Comparison of ENCODE assay signal across 28 cellular contexts in the genomic region with DNA sequence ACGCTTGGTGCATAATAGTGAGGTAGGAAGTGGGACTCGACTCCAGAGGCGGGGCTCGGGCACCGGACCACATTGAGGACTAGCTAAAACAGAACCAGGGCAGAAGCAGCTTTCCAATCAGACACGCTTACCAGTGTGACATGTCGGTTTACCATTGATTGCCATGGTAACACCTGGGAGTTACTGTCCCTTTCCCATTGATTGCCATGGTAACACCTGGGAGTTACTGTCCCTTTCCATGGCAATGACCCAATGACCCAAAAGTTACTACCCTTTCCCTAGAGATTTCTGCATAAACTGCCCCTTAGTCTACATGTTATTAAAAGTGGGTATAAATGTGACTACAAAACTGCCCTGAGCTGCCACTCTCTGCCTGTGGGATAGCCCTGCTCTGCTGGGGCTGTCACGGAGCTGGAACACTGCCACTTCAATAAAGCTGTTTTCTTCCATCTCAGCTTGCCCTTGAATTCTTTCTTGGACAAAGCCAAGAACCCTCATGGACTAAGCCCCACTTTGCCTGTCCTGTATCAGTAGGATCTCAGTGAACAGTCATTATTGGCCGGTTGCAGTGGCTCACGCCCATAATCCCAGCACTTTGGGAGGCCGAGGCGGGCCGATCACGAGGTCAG.
"Had no signal": no experiment of that assay in that cellular context is flagged by ENCODE, and none has a peak within 500 bp of the region (broad histone marks: within the 10 kb centered on the region; RNA-seq: fewer than 3 reads in every experiment).

No MANE protein-coding gene starts in this region.

- H3K4me1 Mint-ChIP-seq: activated CD4-positive, alpha-beta T cell treated with anti-CD3 and anti-CD28 coated beads for 36 hours; activated naive CD8-positive, alpha-beta T cell treated with anti-CD3 and anti-CD28 coated beads, Interleukin-2, amount 10 ng/mL, durations not matched to agents 7 days and 5 days had no signal

- H3K4me1 ChIP-seq: colonic mucosa had no signal

- H3K4me3 ChIP-seq: cardiac muscle cell, colonic mucosa, lower lobe of right lung, mucosa of descending colon, skin epidermis, thyroid gland, upper lobe of left lung had no signal

- H3K27me3 ChIP-seq: cardiac muscle cell, colonic mucosa, thyroid gland, upper lobe of left lung had no signal

- ATAC-seq: activated CD4-positive, alpha-beta T cell treated with anti-CD3 and anti-CD28 coated beads for 36 hours; activated T-cell treated with anti-CD3 and anti-CD28 coated beads, Interleukin-2, amount 50 U/mL, for 72 hours; effector memory CD8-positive, alpha-beta T cell; esophagus mucosa; left lobe of liver; lower lobe of right lung; mucosa of descending colon; natural killer cell treated with Interleukin-12 subunit alpha and Interleukin-12 subunit beta and Interleukin-15 and Interleukin-18, amount 100 ng/mL, for 72 hours; sciatic nerve; T-cell had no signal

- H3K27me3 Mint-ChIP-seq: activated CD4-positive, alpha-beta T cell treated with anti-CD3 and anti-CD28 coated beads for 36 hours; activated naive CD8-positive, alpha-beta T cell treated with anti-CD3 and anti-CD28 coated beads, Interleukin-2, amount 10 ng/mL, durations not matched to agents 7 days and 5 days; effector memory CD8-positive, alpha-beta T cell; stimulated activated naive CD8-positive, alpha-beta T cell treated with anti-CD3 and anti-CD28 coated beads, Interleukin-15, Interleukin-2, amounts not matched to agents 100 ng/mL and 50 ng/mL, for 24 hours; T-cell had no signal

- H3K9me3 Mint-ChIP-seq: activated naive CD8-positive, alpha-beta T cell treated with anti-CD3 and anti-CD28 coated beads, Interleukin-2, amount 10 ng/mL, durations not matched to agents 7 days and 5 days; effector memory CD8-positive, alpha-beta T cell; natural killer cell treated with Interleukin-12 subunit alpha and Interleukin-12 subunit beta and Interleukin-15 and Interleukin-18, amount 100 ng/mL, for 72 hours; T-cell had no signal

- H3K4me3 Mint-ChIP-seq: activated CD4-positive, alpha-beta T cell treated with anti-CD3 and anti-CD28 coated beads for 36 hours; activated naive CD8-positive, alpha-beta T cell treated with anti-CD3 and anti-CD28 coated beads, Interleukin-2, amount 10 ng/mL, durations not matched to agents 7 days and 5 days; activated T-cell treated with anti-CD3 and anti-CD28 coated beads, Interleukin-2, amount 50 U/mL, for 72 hours; effector memory CD8-positive, alpha-beta T cell; natural killer cell treated with Interleukin-12 subunit alpha and Interleukin-12 subunit beta and Interleukin-15 and Interleukin-18, amount 100 ng/mL, for 72 hours; stimulated activated naive CD8-positive, alpha-beta T cell treated with anti-CD3 and anti-CD28 coated beads, Interleukin-15, Interleukin-2, amounts not matched to agents 100 ng/mL and 50 ng/mL, for 24 hours; T-cell had no signal

- DNase-seq: activated CD4-positive, alpha-beta T cell treated with anti-CD3 and anti-CD28 coated beads for 36 hours; activated CD4-positive, alpha-beta T cell treated with anti-CD3 and anti-CD28 coated beads, Interleukin-2, amount 50 U/mL, for 4 hours; activated CD4-positive, CD25-positive, alpha-beta regulatory T cell; activated naive CD4-positive, alpha-beta T cell treated with Interleukin-2 at 50 U/mL for 16 hours; activated naive CD8-positive, alpha-beta T cell treated with anti-CD3 and anti-CD28 coated beads, Interleukin-2, amount 10 ng/mL, durations not matched to agents 7 days and 5 days; activated T-cell treated with anti-CD3 and anti-CD28 coated beads for 4 hours; activated T-cell treated with anti-CD3 and anti-CD28 coated beads, Interleukin-2, amount 50 U/mL, for 72 hours; amygdala; cerebellar nuclear complex; colonic mucosa; effector memory CD8-positive, alpha-beta T cell; foreskin fibroblast; head of caudate nucleus; kidney glomerular epithelial cell; lower lobe of right lung; mucosa of descending colon; stimulated activated CD4-positive, alpha-beta T cell treated with anti-CD3 and anti-CD28 coated beads, Interleukin-12 subunit alpha, Interleukin-12 subunit beta, amount 100 ng/mL, for 4 hours; stimulated activated CD4-positive, alpha-beta T cell treated with anti-CD3 and anti-CD28 coated beads, Interleukin-4, amount 100 ng/mL, for 1 hour; T-cell; thyroid gland; upper lobe of left lung had no signal

- H3K9me3 ChIP-seq: colonic mucosa, lower lobe of right lung, mucosa of descending colon, thyroid gland, upper lobe of left lung had no signal

- H3K36me3 ChIP-seq: cardiac muscle cell, colonic mucosa, lower lobe of right lung, thyroid gland, upper lobe of left lung had no signal

- H3K36me3 Mint-ChIP-seq: natural killer cell treated with Interleukin-12 subunit alpha and Interleukin-12 subunit beta and Interleukin-15 and Interleukin-18, amount 100 ng/mL, for 72 hours had no signal

- H3K27ac ChIP-seq: cardiac muscle cell, thyroid gland had no signal

- H3K27ac Mint-ChIP-seq: activated CD4-positive, alpha-beta T cell treated with anti-CD3 and anti-CD28 coated beads for 36 hours; activated naive CD8-positive, alpha-beta T cell treated with anti-CD3 and anti-CD28 coated beads, Interleukin-2, amount 10 ng/mL, durations not matched to agents 7 days and 5 days; activated T-cell treated with anti-CD3 and anti-CD28 coated beads, Interleukin-2, amount 50 U/mL, for 72 hours; effector memory CD8-positive, alpha-beta T cell; natural killer cell treated with Interleukin-12 subunit alpha and Interleukin-12 subunit beta and Interleukin-15 and Interleukin-18, amount 100 ng/mL, for 72 hours; stimulated activated naive CD8-positive, alpha-beta T cell treated with anti-CD3 and anti-CD28 coated beads, Interleukin-15, Interleukin-2, amounts not matched to agents 100 ng/mL and 50 ng/mL, for 24 hours; T-cell had no signal
